12 cellular contexts compared by ENCODE assay signal in genomic region chr14:55915464-55915863, GRCh38.
"Had no signal": no experiment of that assay in that cellular context is flagged by ENCODE, and none has a peak within 500 bp of the region (broad histone marks: within the 10 kb centered on the region; RNA-seq: fewer than 3 reads in every experiment).

No MANE protein-coding gene starts in this region.

- DNase-seq: activated CD4-positive, alpha-beta T cell treated with anti-CD3 and anti-CD28 coated beads for 48 hours; activated CD8-positive, alpha-beta T cell treated with anti-CD3 and anti-CD28 coated beads, Interleukin-2, amount 10 ng/mL, durations not matched to agents 7 days and 5 days; activated naive CD4-positive, alpha-beta T cell treated with anti-CD3 and anti-CD28 coated beads for 36 hours; gastrocnemius medialis; left ventricle myocardium superior; nephron progenitor cell; stomach; T-helper 9 cell had no signal

- H3K4me1 ChIP-seq: breast epithelium, gastrocnemius medialis had no signal

- H3K9me3 ChIP-seq: breast epithelium, gastrocnemius medialis, stomach, thoracic aorta had no signal

- H3K27ac Mint-ChIP-seq: activated CD8-positive, alpha-beta T cell treated with anti-CD3 and anti-CD28 coated beads, Interleukin-2, amount 10 ng/mL, durations not matched to agents 7 days and 5 days; activated naive CD4-positive, alpha-beta T cell treated with anti-CD3 and anti-CD28 coated beads for 36 hours; activated T-helper 1 cell treated with anti-CD3 and anti-CD28 coated beads, Interleukin-12 subunit alpha, Interleukin-12 subunit beta, Interleukin-2, Interleukin-4 antibody, amounts not matched to agents 30 ng/mL and 10 ng/mL and 1 ng/mL, durations not matched to agents 14 hours and 24 hours and 36 hours had no signal

- H3K27ac ChIP-seq: breast epithelium, gastrocnemius medialis, stomach, thoracic aorta had no signal

- H3K36me3 ChIP-seq: breast epithelium, gastrocnemius medialis, stomach, thoracic aorta had no signal

- H3K4me3 Mint-ChIP-seq: activated CD8-positive, alpha-beta T cell treated with anti-CD3 and anti-CD28 coated beads, Interleukin-2, amount 10 ng/mL, durations not matched to agents 7 days and 5 days; activated naive CD4-positive, alpha-beta T cell treated with anti-CD3 and anti-CD28 coated beads for 36 hours; activated T-helper 1 cell treated with anti-CD3 and anti-CD28 coated beads, Interleukin-12 subunit alpha, Interleukin-12 subunit beta, Interleukin-2, Interleukin-4 antibody, amounts not matched to agents 30 ng/mL and 10 ng/mL and 1 ng/mL, durations not matched to agents 14 hours and 24 hours and 36 hours; nephron progenitor cell had no signal

- H3K27me3 ChIP-seq: breast epithelium, gastrocnemius medialis had no signal

- H3K4me3 ChIP-seq: breast epithelium, gastrocnemius medialis, stomach, thoracic aorta had no signal

- H3K9me3 Mint-ChIP-seq: activated T-helper 1 cell treated with anti-CD3 and anti-CD28 coated beads, Interleukin-12 subunit alpha, Interleukin-12 subunit beta, Interleukin-2, Interleukin-4 antibody, amounts not matched to agents 30 ng/mL and 10 ng/mL and 1 ng/mL, durations not matched to agents 14 hours and 24 hours and 36 hours; nephron progenitor cell had no signal

- FAIRE-seq: keratinocyte had no signal

- ATAC-seq: activated CD8-positive, alpha-beta T cell treated with anti-CD3 and anti-CD28 coated beads, Interleukin-2, amount 10 ng/mL, durations not matched to agents 7 days and 5 days; gastrocnemius medialis; left ventricle myocardium superior had no signal
